In the genomic region with DNA sequence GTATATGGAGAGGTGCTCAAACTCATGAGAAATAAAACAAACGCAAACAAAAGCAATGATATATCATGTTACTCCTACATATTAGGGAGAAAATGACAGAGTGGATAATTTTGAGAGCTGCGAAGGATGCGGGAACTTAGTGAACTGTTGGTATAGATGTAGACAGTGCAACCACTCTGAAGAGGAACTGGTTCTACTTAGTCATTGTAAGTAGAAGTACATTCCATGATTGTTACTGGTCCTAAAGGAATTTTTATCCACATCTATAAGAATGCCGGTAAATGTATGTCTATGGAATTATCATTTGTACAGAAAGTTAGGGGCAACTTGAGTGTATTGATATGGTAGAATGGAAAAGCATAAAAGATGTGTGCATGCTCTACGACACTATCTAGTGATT, we compare ENCODE assay signal across 23 cellular contexts.
"Had no signal": no experiment of that assay in that cellular context is flagged by ENCODE, and none has a peak within 500 bp of the region (broad histone marks: within the 10 kb centered on the region; RNA-seq: fewer than 3 reads in every experiment).

No MANE protein-coding gene starts in this region.

- H3K4me1 ChIP-seq: adrenal gland, ascending aorta, breast epithelium, heart right ventricle, pancreas, psoas muscle, upper lobe of right lung had no signal

- H3K27ac ChIP-seq: adrenal gland, ascending aorta, breast epithelium, heart right ventricle, neutrophil, pancreas, psoas muscle, upper lobe of right lung had no signal

- H3K9me3 ChIP-seq: adrenal gland, ascending aorta, breast epithelium, heart right ventricle, neutrophil, pancreas, psoas muscle, upper lobe of right lung had no signal

- H3K27me3 ChIP-seq: adrenal gland, ascending aorta, breast epithelium, heart right ventricle, neutrophil, pancreas, upper lobe of right lung had no signal

- H3K4me3 ChIP-seq: adrenal gland, ascending aorta, breast epithelium, heart right ventricle, pancreas, psoas muscle, upper lobe of right lung had no signal

- DNase-seq: activated CD4-positive, alpha-beta T cell treated with anti-CD3 and anti-CD28 coated beads, Interleukin-2, amount 50 U/mL, for 4 hours; activated CD8-positive, alpha-beta memory T cell treated with anti-CD3 and anti-CD28 coated beads for 24 hours; activated CD8-positive, alpha-beta memory T cell treated with anti-CD3 and anti-CD28 coated beads, Interleukin-2, amount 50 U/mL, for 4 hours; activated naive CD4-positive, alpha-beta T cell; activated T-cell treated with anti-CD3 and anti-CD28 coated beads, Interleukin-2, amount 50 U/mL, for 24 hours; adrenal gland; cerebellar nuclear complex; erythroblast; heart right ventricle; islet precursor cell; left cardiac atrium; pancreas; psoas muscle; right cardiac atrium; stimulated activated CD4-positive, alpha-beta T cell treated with anti-CD3 and anti-CD28 coated beads, Interleukin-12 subunit alpha, Interleukin-12 subunit beta, amount 100 ng/mL, for 4 hours; stimulated activated CD4-positive, alpha-beta T cell treated with anti-CD3 and anti-CD28 coated beads, Interleukin-4, amount 100 ng/mL, for 4 hours; stimulated activated naive CD8-positive, alpha-beta T cell treated with anti-CD3 and anti-CD28 coated beads, Interleukin-15, Interleukin-2, amounts not matched to agents 100 U/mL and 50 U/mL, for 24 hours; T-helper 9 cell; upper lobe of right lung had no signal

- ATAC-seq: activated T-helper 17 cell treated with anti-CD3 and anti-CD28 coated beads, Interleukin-2, amount 50 U/mL, for 72 hours; heart right ventricle; left cardiac atrium; pancreas; psoas muscle; right cardiac atrium; stimulated activated naive CD8-positive, alpha-beta T cell treated with anti-CD3 and anti-CD28 coated beads, Interleukin-15, Interleukin-2, amounts not matched to agents 100 U/mL and 50 U/mL, for 24 hours; upper lobe of right lung had no signal

- H3K36me3 ChIP-seq: adrenal gland, ascending aorta, breast epithelium, heart right ventricle, neutrophil, pancreas, upper lobe of right lung had no signal
